ENCODE assay signal across 8 cellular contexts in genomic region chr2:177261115-177261779, GRCh38. TPM values are rescaled to one million over a fixed set of nuclear protein-coding genes. Genes with fewer than 3 reads are reported as not detected.
DNase-seq lines count a peak whose midpoint lies in the region; ATAC-seq and TF ChIP-seq lines count a peak whose summit lies in the region.

No MANE protein-coding gene starts in this region.

- no peak for ATAC-seq in natural killer cell treated with Interleukin-12 subunit alpha and Interleukin-12 subunit beta and Interleukin-15 and Interleukin-18, amount 100 ng/mL, for 72 hours
- no peak for ATAC-seq in GM21717 (IDR thresholded peaks at IDR 0.05; ENCODE audit: unreplicated experiment)

- H3K36me3 Mint-ChIP-seq in natural killer cell treated with Interleukin-12 subunit alpha and Interleukin-12 subunit beta and Interleukin-15 and Interleukin-18, amount 100 ng/mL, for 72 hours = peaks cover 20% of the 10 kb centered on the region

- H3K9me2 ChIP-seq in Loucy (replicated peaks; ENCODE audit: low read depth, low read length) = no peaks in the 10 kb centered on the region

- no peaks in the 10 kb centered on the region for H3K9me3 ChIP-seq in Loucy (ENCODE audit: insufficient read depth, low read depth, low read length)

- no peak overlapping the region for H2AFZ ChIP-seq in Loucy (ENCODE audit: low read length)

- H3K27me3 Mint-ChIP-seq in natural killer cell treated with Interleukin-12 subunit alpha and Interleukin-12 subunit beta and Interleukin-15 and Interleukin-18, amount 100 ng/mL, for 72 hours = no peaks in the 10 kb centered on the region

- peak overlapping the region; percentile 39 for H3K27ac ChIP-seq in cingulate gyrus (ENCODE audit: low read depth, low read length)

- peaks cover 57 to 61% of the 10 kb centered on the region in 2 donors for H3K4me1 Mint-ChIP-seq in natural killer cell treated with Interleukin-12 subunit alpha and Interleukin-12 subunit beta and Interleukin-15 and Interleukin-18, amount 100 ng/mL, for 72 hours (ENCODE audit: low read depth in 2 of 2)

- H3K4me2 ChIP-seq in Loucy (ENCODE audit: low read depth, low read length, poor library complexity, severe bottlenecking) = peak overlapping the region; percentile 84

- H3K9ac ChIP-seq in Loucy (ENCODE audit: low read depth, low read length, poor library complexity, severe bottlenecking) = peak overlapping the region; percentile 98

- peaks cover 5% of the 10 kb centered on the region for H3K27me3 ChIP-seq in Loucy (ENCODE audit: insufficient read depth, low read length, poor library complexity, severe bottlenecking)

- H3K9me3 Mint-ChIP-seq in natural killer cell treated with Interleukin-12 subunit alpha and Interleukin-12 subunit beta and Interleukin-15 and Interleukin-18, amount 100 ng/mL, for 72 hours = no peaks in the 10 kb centered on the region

- H3K4me3 Mint-ChIP-seq in natural killer cell treated with Interleukin-12 subunit alpha and Interleukin-12 subunit beta and Interleukin-15 and Interleukin-18, amount 100 ng/mL, for 72 hours = peak overlapping the region; percentile 92

- peaks cover 49% of the 10 kb centered on the region for H3K4me1 ChIP-seq in Loucy (ENCODE audit: insufficient read depth, low read length, poor library complexity, severe bottlenecking)

- H3K27ac Mint-ChIP-seq in natural killer cell treated with Interleukin-12 subunit alpha and Interleukin-12 subunit beta and Interleukin-15 and Interleukin-18, amount 100 ng/mL, for 72 hours = peak overlapping the region; percentile 95 to 98

- DNase-seq in AG09309 (ENCODE audit: low read depth) (no peak), AG08396 (ENCODE audit: low spot score) (no peak), NCI-H2196 treated with DMSO at 0.1 percent for 48 hours (lab: John Stamatoyannopoulos, UW; ENCODE audit: unreplicated experiment) (no peak), NCI-H1048 (lab: John Stamatoyannopoulos, UW) (no peak)
- DNase-seq in natural killer cell treated with Interleukin-12 subunit alpha and Interleukin-12 subunit beta and Interleukin-15 and Interleukin-18, amount 100 ng/mL, for 72 hours (ENCODE audit: low spot score) = no peak

- H3F3A ChIP-seq in Loucy (ENCODE audit: low read depth) = no peaks in the 10 kb centered on the region

- H3K4me3 ChIP-seq in AG09309 (ENCODE audit: control insufficient read depth, low read depth, low read length) (peak overlapping the region; percentile 74), Loucy (ENCODE audit: low read length, poor library complexity, severe bottlenecking) (peak overlapping the region; percentile 92)

- no peaks in the 10 kb centered on the region for H3K36me3 ChIP-seq in Loucy (ENCODE audit: insufficient read depth, low read length)

- H3K79me2 ChIP-seq in Loucy (ENCODE audit: insufficient read depth, low read length) = peaks cover 79% of the 10 kb centered on the region

- H4K20me1 ChIP-seq in Loucy (ENCODE audit: insufficient read depth, low read length, poor library complexity, severe bottlenecking) = peaks cover 60% of the 10 kb centered on the region

- TF ChIP-seq CTCF in AG09309 (IDR thresholded peaks at IDR 0.05; ENCODE audit: control insufficient read depth, insufficient read depth, low read depth, low read length, missing control alignments) (no peak), Loucy (conservative IDR thresholded peaks at IDR 0.05; ENCODE audit: low read length) (no peak)

RNA-seq across cellular contexts. Expression of gene NFE2L2, which starts 3.3 kb away (rescaled TPM):
- 10 to 100 TPM; 71.2 to 96.6 TPM for total RNA-seq in natural killer cell treated with Interleukin-12 subunit alpha and Interleukin-12 subunit beta and Interleukin-15 and Interleukin-18, amount 100 ng/mL, for 72 hours

RNA-seq across cellular contexts. Expression of gene HNRNPA3, which starts 48.7 kb away (rescaled TPM):
- total RNA-seq in natural killer cell treated with Interleukin-12 subunit alpha and Interleukin-12 subunit beta and Interleukin-15 and Interleukin-18, amount 100 ng/mL, for 72 hours = 100 to 1,000 TPM; 170 to 282 TPM
